ENCODE assay signal across 9 cellular contexts in genomic region chr12:7093892-7094291, GRCh38. TPM values are rescaled to one million over a fixed set of nuclear protein-coding genes. Genes with fewer than 3 reads are reported as not detected.
A peak's percentile ranks its signal among the peaks of the same experiment; 100 is the strongest.
DNase-seq lines count a peak whose midpoint lies in the region; ATAC-seq, FAIRE-seq and TF ChIP-seq lines count a peak whose summit lies in the region.
"Had no signal": no experiment of that assay in that cellular context is flagged by ENCODE, and none has a peak within 500 bp of the region (broad histone marks: within the 10 kb centered on the region; RNA-seq: fewer than 3 reads in every experiment).

No MANE protein-coding gene starts in this region.

- no peak for TF ChIP-seq RAD21 in A549 (conservative IDR thresholded peaks at IDR 0.05 in 1 of 2, IDR thresholded peaks at IDR 0.05 in 1 of 2)

- H3K79me2 ChIP-seq in PC-9 (ENCODE audit: low read depth) = no peaks in the 10 kb centered on the region

- intact Hi-C loops in PC-9 (cut with micrococcal nuclease; ENCODE audit: unreplicated experiment) = loop anchor here (2.0 to 5.0 kb wide), 2 partner anchors 123 to 222 kb away; partner anchors contain the start of genes EMG1, PHB2 and SPSB2

- TF ChIP-seq CTCF in A549 (IDR thresholded peaks at IDR 0.05) = no peak
- TF ChIP-seq CTCF in PC-9 (conservative IDR thresholded peaks at IDR 0.05) = no peak

- DNase-seq in A549 (ENCODE audit: low read depth in 1 of 2, low spot score in 1 of 2) (no peak), PC-9 (no peak)
- DNase-seq: activated CD4-positive, alpha-beta T cell treated with anti-CD3 and anti-CD28 coated beads for 4 hours; activated gamma-delta T cell; cerebellar nuclear complex; foreskin keratinocyte; stimulated activated naive CD4-positive, alpha-beta T cell treated with Interleukin-2 at 50 U/mL for 16 hours had no signal

- no peak for TF ChIP-seq EP300 in A549 (IDR thresholded peaks at IDR 0.05)

- H3K4me1 ChIP-seq in A549 = peaks cover 20% of the 10 kb centered on the region; the same call in 2 of the 3 replicates
- H3K4me1 ChIP-seq in endocrine pancreas (ENCODE audit: control insufficient read depth, insufficient read depth, low read length) = no peaks in the 10 kb centered on the region
- no peaks in the 10 kb centered on the region for H3K4me1 ChIP-seq in PC-9 (replicated peaks; ENCODE audit: insufficient read depth)
- H3K4me1 ChIP-seq: foreskin keratinocyte had no signal

- no peaks in the 10 kb centered on the region for H4K20me1 ChIP-seq in PC-9 (ENCODE audit: insufficient read depth)

- H3K9me3 ChIP-seq in A549 (no peaks in the 10 kb centered on the region), endocrine pancreas (ENCODE audit: control insufficient read depth, low read length) (no peaks in the 10 kb centered on the region), PC-9 (ENCODE audit: insufficient read depth, low read depth) (no peaks in the 10 kb centered on the region)

- FAIRE-seq in A549 (lab: Jason Lieb, UNC) = no peak

- H3K4me2 ChIP-seq in A549 = no peak overlapping the region
- H3K4me2 ChIP-seq in PC-9 = no peak overlapping the region

- H3K9me2 ChIP-seq in PC-9 (ENCODE audit: insufficient read depth) = no peaks in the 10 kb centered on the region

- peak overlapping the region; percentile 19 for H3K9ac ChIP-seq in endocrine pancreas (ENCODE audit: control insufficient read depth, insufficient read depth, low read length)

- no peak overlapping the region for H2AFZ ChIP-seq in PC-9

- ATAC-seq in A549 (no peak), HG03521 (IDR thresholded peaks at IDR 0.05; ENCODE audit: unreplicated experiment) (no peak)
- ATAC-seq: foreskin keratinocyte had no signal

- H3K36me3 ChIP-seq in endocrine pancreas (ENCODE audit: control insufficient read depth, insufficient read depth, low read length) = no peaks in the 10 kb centered on the region
- no peaks in the 10 kb centered on the region for H3K36me3 ChIP-seq in PC-9 (ENCODE audit: low read depth)

- POLR2A ChIA-PET in A549 (lab: Yijun Ruan, JAX) (interaction anchor here (0.8 to 3.6 kb wide), 5 partner anchors 14 to 150 kb away, joined by 3 to 19 read pairs (median 4); partner anchors contain the start of genes C12orf57, C1RL, C1S and RNU7-1), PC-9 (lab: Charles Lee; ENCODE audit: unreplicated experiment) (interaction anchor here (0.6 to 0.7 kb wide), 5 partner anchors 14 to 132 kb away, joined by 3 to 9 read pairs (median 5); no protein-coding TSS in a partner anchor)

- BruUV-seq in PC-9 (replicated peaks; lab: Mats Ljungman, UMichigan) = no TSS peak

- CTCF ChIA-PET in A549 (lab: Yijun Ruan, JAX) (interaction anchor here (0.5 to 13.4 kb wide), 9 partner anchors 15 to 129 kb away, joined by 3 to 197 read pairs (median 8); partner anchors contain the start of genes C1RL, C1S and CLSTN3), PC-9 (lab: Charles Lee) (interaction anchor here (0.6 to 1.1 kb wide), 4 partner anchors 14 to 98 kb away, joined by 3 to 7 read pairs (median 3); no protein-coding TSS in a partner anchor)

- TF ChIP-seq POLR2A in A549 (IDR thresholded peaks at IDR 0.05; ENCODE audit: low read length) = no peak

- H3K27me3 ChIP-seq in endocrine pancreas (ENCODE audit: control insufficient read depth, insufficient read depth, low read length) = no peaks in the 10 kb centered on the region
- no peaks in the 10 kb centered on the region for H3K27me3 ChIP-seq in PC-9 (ENCODE audit: insufficient read depth, low read depth)
- H3K27me3 ChIP-seq: foreskin keratinocyte had no signal

- WGBS in A549 (ENCODE audit: missing lambda C conversion rate) = 88% methylated on average over 10 of the region's 10 CpGs

- H3K4me3 ChIP-seq in A549 (no peak overlapping the region), endocrine pancreas (ENCODE audit: control insufficient read depth, insufficient read depth, low read length) (no peak overlapping the region), PC-9 (no peak overlapping the region)

- H3K27ac ChIP-seq in A549 (peak overlapping the region in 1 of 2 experiments; percentile 14; a peak in 1 of 6 replicates), PC-9 (no peak overlapping the region)
- H3K27ac ChIP-seq: foreskin keratinocyte had no signal

- peaks cover 3% of the 10 kb centered on the region; the same call in 1 of the 2 replicates for H3F3A ChIP-seq in PC-9 (ENCODE audit: insufficient read depth, low read depth)

TF ChIP-seq in A549, 52 proteins besides CTCF, POLR2A, EP300 and RAD21:
- TF ChIP-seq CEBPB (IDR thresholded peaks at IDR 0.05) (peak; percentile 6 to 36; a peak in 2 of 4 replicates), NR3C1 (IDR thresholded peaks at IDR 0.05) (no peak)
TF ChIP-seq in A549: peak in this region for 1.

RNA-seq across cellular contexts. Expression of gene C1R, which starts 1.6 kb away (rescaled TPM):
- 36.0 and 57.8 TPM in 2 replicates for polyA plus RNA-seq in A549 (2011; rRNA removed)
- polyA plus RNA-seq in A549 (2012; cell fraction: cytosol; rRNA removed) = 18.5 and 25.0 TPM in 2 replicates
- 52.6 and 57.7 TPM in 2 replicates for polyA plus RNA-seq in A549 (2012; cell fraction: nucleus; rRNA removed)
- polyA plus RNA-seq in A549 (2017; fragmentation: RNase III; extraction: RNeasy Plus Mini Kit Qiagen cat#74134 plus additional on column Dnase treatment) = 24.8 to 40.4 TPM (median 31.4 TPM) in 3 replicates
- 30.6 and 32.9 TPM in 2 replicates for polyA minus RNA-seq in A549 (2011; rRNA and poly(A)+ RNA removed)
- 20.5 and 24.0 TPM in 2 replicates for total RNA-seq in PC-9 (2021)

RNA-seq across cellular contexts. Expression of gene C1RL, which starts 15.1 kb away (rescaled TPM):
- polyA plus RNA-seq in A549 (2011; rRNA removed) = 30.4 and 32.4 TPM in 2 replicates
- polyA plus RNA-seq in A549 (2012; cell fraction: cytosol; rRNA removed) = 12.2 and 17.4 TPM in 2 replicates
- 25.9 and 28.2 TPM in 2 replicates for polyA plus RNA-seq in A549 (2012; cell fraction: nucleus; rRNA removed)
- polyA plus RNA-seq in A549 (2017; fragmentation: RNase III; extraction: RNeasy Plus Mini Kit Qiagen cat#74134 plus additional on column Dnase treatment) = 20.8 to 28.3 TPM (median 25.2 TPM) in 3 replicates
- 48.3 and 54.9 TPM in 2 replicates for polyA minus RNA-seq in A549 (2011; rRNA and poly(A)+ RNA removed)
- total RNA-seq in PC-9 (2021) = 70.4 and 72.9 TPM in 2 replicates

RNA-seq across cellular contexts. Expression of gene C1S, which starts 33.4 kb away (rescaled TPM):
- polyA plus RNA-seq in A549 (2011; rRNA removed) = 107 and 109 TPM in 2 replicates
- 24.7 and 35.9 TPM in 2 replicates for polyA plus RNA-seq in A549 (2012; cell fraction: cytosol; rRNA removed)
- 43.1 and 64.1 TPM in 2 replicates for polyA plus RNA-seq in A549 (2012; cell fraction: nucleus; rRNA removed)
- polyA plus RNA-seq in A549 (2017; fragmentation: RNase III; extraction: RNeasy Plus Mini Kit Qiagen cat#74134 plus additional on column Dnase treatment) = 61.2 to 76.2 TPM (median 65.5 TPM) in 3 replicates
- polyA minus RNA-seq in A549 (2011; rRNA and poly(A)+ RNA removed) = 51.9 and 53.4 TPM in 2 replicates
- total RNA-seq in PC-9 (2021) = 32.4 and 32.9 TPM in 2 replicates

RNA-seq across cellular contexts. Expression of gene RBP5, which starts 34.8 kb away (rescaled TPM):
- not detected in 2 replicates for polyA plus RNA-seq in A549 (2011; rRNA removed)
- polyA plus RNA-seq in A549 (2012; cell fraction: cytosol; rRNA removed) = 0.04 TPM in 1 of 2 replicates, not detected in the other
- not detected in 2 replicates for polyA plus RNA-seq in A549 (2012; cell fraction: nucleus; rRNA removed)
- polyA plus RNA-seq in A549 (2017; fragmentation: RNase III; extraction: RNeasy Plus Mini Kit Qiagen cat#74134 plus additional on column Dnase treatment) = 0.09 to 0.44 TPM (median 0.25 TPM) in 3 replicates
- polyA minus RNA-seq in A549 (2011; rRNA and poly(A)+ RNA removed) = not detected in 2 replicates
- total RNA-seq in PC-9 (2021) = 0.74 and 1.3 TPM in 2 replicates
- total RNA-seq: foreskin keratinocyte had no signal
- polyA plus RNA-seq: foreskin keratinocyte had no signal

RNA-seq across cellular contexts. Expression of gene CLSTN3, which starts 36.3 kb away (rescaled TPM):
- polyA plus RNA-seq in A549 (2011; rRNA removed) (24.9 and 32.7 TPM in 2 replicates), A549 (2017; fragmentation: RNase III; extraction: RNeasy Plus Mini Kit Qiagen cat#74134 plus additional on column Dnase treatment) (17.4 to 22.5 TPM (median 19.3 TPM) in 3 replicates)
- polyA plus RNA-seq in A549 (2012; cell fraction: cytosol; rRNA removed) = 16.3 and 19.7 TPM in 2 replicates
- polyA plus RNA-seq in A549 (2012; cell fraction: nucleus; rRNA removed) = 222 and 235 TPM in 2 replicates
- polyA minus RNA-seq in A549 (2011; rRNA and poly(A)+ RNA removed) = 18.9 and 26.1 TPM in 2 replicates
- total RNA-seq in PC-9 (2021) = 111 and 153 TPM in 2 replicates
